ENCODE assay signal across 17 cellular contexts in the genomic region with DNA sequence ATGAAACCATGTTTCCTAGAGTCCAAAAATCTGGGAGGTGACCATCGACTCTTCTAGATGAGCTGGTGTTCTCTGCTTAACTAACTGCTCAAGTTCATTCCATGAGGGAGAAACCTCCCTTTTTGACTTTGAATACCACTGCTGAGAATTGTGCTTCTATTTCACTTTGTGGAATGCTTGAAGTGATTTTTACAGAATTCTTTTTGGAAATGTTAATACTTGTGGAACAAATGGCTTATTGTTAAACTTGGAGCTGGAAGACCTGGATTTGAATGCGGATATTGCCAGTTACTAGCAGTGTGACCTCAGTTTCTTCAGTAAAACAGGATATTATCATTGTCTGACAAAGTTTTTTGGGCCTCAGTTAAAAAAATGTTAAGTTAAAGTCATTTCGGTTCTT.
"Had no signal": no experiment of that assay in that cellular context is flagged by ENCODE, and none has a peak within 500 bp of the region (broad histone marks: within the 10 kb centered on the region; RNA-seq: fewer than 3 reads in every experiment).

No MANE protein-coding gene starts in this region.

- H3K4me3 ChIP-seq: MG63, SK-N-MC had no signal

- H3K36me3 ChIP-seq: MG63 had no signal

- H3K27me3 ChIP-seq: MG63 had no signal

- DNase-seq: KBM-7, MG63, NCI-H1092 treated with DMSO at 0.1 percent for 48 hours, NCI-H1436, NCI-H187, NCI-H2029, NCI-H2081 treated with DMSO at 0.1 percent for 48 hours, NCI-H2171, NCI-H226, NCI-H446, NCI-H510A, NCI-H524 treated with DMSO at 0.1 percent for 48 hours, NCI-H69, NCI-H774, SHP77 had no signal

- H3K9me3 ChIP-seq: MG63 had no signal

- H3K27ac ChIP-seq: RWPE1, SK-N-MC had no signal
